In the genomic region with DNA sequence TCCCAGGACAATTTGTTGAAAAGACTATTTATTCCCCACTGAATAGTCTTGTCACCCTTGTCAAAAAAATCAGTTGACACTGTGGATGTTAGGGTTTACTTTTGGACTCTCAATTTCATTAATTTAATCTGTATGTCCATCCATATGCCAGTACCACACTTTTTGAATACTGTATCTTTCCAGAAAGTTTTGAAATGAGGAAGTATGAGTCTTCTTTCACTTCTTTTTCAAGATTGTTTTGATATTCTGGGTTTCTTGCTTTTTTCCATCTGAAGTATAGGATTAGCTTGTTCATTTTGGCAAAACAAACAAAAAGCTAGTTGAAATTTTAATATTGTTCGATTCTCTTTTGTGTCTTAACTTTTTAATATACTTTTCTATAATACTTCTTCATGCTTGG, we compare ENCODE assay signal across 1 cellular context.
A peak's percentile ranks its signal among the peaks of the same experiment; 100 is the strongest.
TF ChIP-seq lines count a peak whose summit lies in the region.

No MANE protein-coding gene starts in this region.

TF ChIP-seq in K562, 482 proteins besides CTCF, POLR2A, EP300 and RAD21:
- TF ChIP-seq ARID3A (IDR thresholded peaks at IDR 0.05; ENCODE audit: borderline replicate concordance, low read depth, low read length) (peak; percentile 6; the same call in 1 of the 2 replicates), ESRRB (CRISPR knock-in tag; IDR thresholded peaks at IDR 0.05; ENCODE audit: borderline replicate concordance) (no peak)
